Comparison of ENCODE assay signal across 22 cellular contexts in the genomic region with DNA sequence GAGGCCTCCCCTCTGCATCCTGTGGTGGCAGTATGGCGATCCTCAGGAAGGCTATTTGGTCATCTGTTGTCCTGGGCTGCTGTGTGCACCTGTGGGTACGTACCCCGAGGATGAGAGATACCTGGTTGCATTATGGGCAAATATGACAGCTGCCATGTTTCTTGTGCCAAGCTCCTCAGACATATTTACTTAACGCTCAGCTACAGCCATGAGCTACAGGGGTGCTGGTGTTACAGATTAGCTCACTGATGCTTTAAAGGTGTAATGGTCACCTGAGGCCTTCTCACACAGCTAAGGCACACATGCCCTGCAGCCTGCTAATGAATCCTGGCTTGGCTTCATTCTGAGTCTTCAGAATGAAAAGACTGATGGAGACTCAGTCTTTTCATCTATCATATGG. TPM values are rescaled to one million over a fixed set of nuclear protein-coding genes. Genes with fewer than 3 reads are reported as not detected.
A peak's percentile ranks its signal among the peaks of the same experiment; 100 is the strongest.
DNase-seq lines count a peak whose midpoint lies in the region; ATAC-seq, FAIRE-seq and TF ChIP-seq lines count a peak whose summit lies in the region.
"Had no signal": no experiment of that assay in that cellular context is flagged by ENCODE, and none has a peak within 500 bp of the region (broad histone marks: within the 10 kb centered on the region; RNA-seq: fewer than 3 reads in every experiment).

No MANE protein-coding gene starts in this region.

- H3K23me2 ChIP-seq in H1 (ENCODE audit: low read depth, low read length): no peaks in the 10 kb centered on the region

- DNase-seq in COR-L47 (lab: John Stamatoyannopoulos, UW): peak; percentile 13
- no peak for DNase-seq in HTR-8/SVneo (ENCODE audit: insufficient read length, low spot score)
- no peak for DNase-seq in H1 (ENCODE audit: low read depth in 1 of 2, low spot score in 2 of 2)
- no peak for DNase-seq in pancreas
- DNase-seq in NCI-H2107 treated with DMSO at 0.1 percent for 48 hours (lab: John Stamatoyannopoulos, UW; ENCODE audit: unreplicated experiment): no peak
- no peak for DNase-seq in T-helper 9 cell
- no peak for DNase-seq in NCI-H2081 treated with DMSO at 0.1 percent for 48 hours (lab: John Stamatoyannopoulos, UW)
- DNase-seq: activated CD4-positive, alpha-beta T cell treated with anti-CD3 and anti-CD28 coated beads, Interleukin-2, amount 50 U/mL, for 4 hours; activated CD8-positive, alpha-beta memory T cell treated with anti-CD3 and anti-CD28 coated beads, Interleukin-2, amount 50 U/mL, for 4 hours; activated naive CD8-positive, alpha-beta T cell treated with anti-CD3 and anti-CD28 coated beads, Interleukin-2, amount 10 ng/mL, durations not matched to agents 7 days and 5 days; CD4-positive, CD25-positive, alpha-beta regulatory T cell; Karpas-422; mesendoderm; NCI-H187 treated with DMSO at 0.1 percent for 48 hours; occipital lobe; RPMI8226; uterus had no signal

- TF ChIP-seq CTCF in H1 (IDR thresholded peaks at IDR 0.05; ENCODE audit: control extremely low read depth in 1 of 3, insufficient read depth in 1 of 3, low read depth in 1 of 3, low read length in 3 of 3) (no peak), pancreas (IDR thresholded peaks at IDR 0.05) (no peak)

- no peak overlapping the region for H2BK120ac ChIP-seq in H1 (replicated peaks; ENCODE audit: low read depth, low read length)

- WGBS in H1 (ENCODE audit: extremely low coverage in 1 of 2, insufficient coverage in 1 of 2, insufficient read length in 1 of 2, insufficient replicate concordance in 2 of 2, low coverage in 1 of 2, low lambda C conversion rate in 2 of 2, missing lambda C conversion rate in 1 of 2), 2 experiments: 93% methylated on average over 4 of the region's 4 CpGs; no CpG with 5 or more reads in 1 of the 2 experiments
- WGBS in pancreas, 2 donors: 46 to 52% methylated on average over 4 of the region's 4 CpGs

- H3K4me2 ChIP-seq in H1 (ENCODE audit: insufficient read depth in 1 of 2, low read depth in 2 of 2, low read length in 2 of 2): no peak overlapping the region

- H2BK20ac ChIP-seq in H1 (ENCODE audit: low read length): no peak overlapping the region

- no peak for TF ChIP-seq RAD21 in H1 (IDR thresholded peaks at IDR 0.05 in 1 of 2, conservative IDR thresholded peaks at IDR 0.05 in 1 of 2; ENCODE audit: low read depth in 2 of 2, low read length in 2 of 2)

- no peak for TF ChIP-seq EP300 in H1 (IDR thresholded peaks at IDR 0.05; ENCODE audit: borderline replicate concordance in 1 of 2, low read depth in 2 of 2, low read length in 2 of 2)

- peaks cover 0 to 76% of the 10 kb centered on the region in 2 experiments; a peak in 2 of 4 replicates for H3K79me2 ChIP-seq in H1 (ENCODE audit: control insufficient read depth in 1 of 2, insufficient read depth in 2 of 2, low read length in 2 of 2)

- H3K14ac ChIP-seq in H1 (ENCODE audit: insufficient read length): no peak overlapping the region

- no peak overlapping the region for H3K4ac ChIP-seq in H1 (replicated peaks; ENCODE audit: insufficient read length, low read depth, low read length)

- 0 out of 2 replicates have a peak overlapping the region, but pooled peaks have one; percentile 2 for H2BK5ac ChIP-seq in H1 (ENCODE audit: low read depth, low read length)

- H3K27me3 ChIP-seq in H1 (replicated peaks in 1 of 4; ENCODE audit: control insufficient read depth in 3 of 4, extremely low read depth in 1 of 4, insufficient read depth in 3 of 4, low read length in 3 of 4) (no peaks in the 10 kb centered on the region), pancreas (no peaks in the 10 kb centered on the region)
- H3K27me3 ChIP-seq: right atrium auricular region, uterus had no signal

- no peak overlapping the region for H2AFZ ChIP-seq in H1 (ENCODE audit: low read length)

- peaks cover 30% of the 10 kb centered on the region for H3K79me1 ChIP-seq in H1 (ENCODE audit: low read depth, low read length)

- no peak overlapping the region for H4K5ac ChIP-seq in H1 (ENCODE audit: insufficient read length, low read depth, low read length)

- H3K27ac ChIP-seq in H1 (ENCODE audit: low read depth, low read length): no peak overlapping the region
- peak overlapping the region in 3 of 4 donors; percentile 29 to 59 (median 46) for H3K27ac ChIP-seq in pancreas
- H3K27ac ChIP-seq: uterus had no signal

- FAIRE-seq in HTR-8/SVneo (lab: Jason Lieb, UNC) (peak; percentile 31), H1 (lab: Jason Lieb, UNC) (no peak), pancreas (lab: Jason Lieb, UNC) (no peak)
- FAIRE-seq: G401.6, GM18507 had no signal

- no peak overlapping the region for H3K18ac ChIP-seq in H1 (ENCODE audit: extremely low read depth, low read length)

- H3K23ac ChIP-seq in H1 (ENCODE audit: insufficient read length): no peak overlapping the region

- CTCF ChIA-PET in H1 (lab: Charles Lee; ENCODE audit: partially characterized antibody): interaction anchor here (0.8 to 32.0 kb wide), 5 partner anchors 8 to 62 kb away, joined by 3 to 571 read pairs (median 6); partner anchors contain the start of gene NDST1

- no peak overlapping the region for H2BK15ac ChIP-seq in H1 (ENCODE audit: low read length)

- peaks cover 2 to 14% (median 6%) of the 10 kb centered on the region in 4 experiments for H3K4me1 ChIP-seq in H1 (replicated peaks in 1 of 4; ENCODE audit: control insufficient read depth in 3 of 4, insufficient read depth in 4 of 4, low read length in 3 of 4)
- H3K4me1 ChIP-seq in pancreas: peaks cover 54 to 77% (median 74%) of the 10 kb centered on the region in 3 donors

- no peak overlapping the region for H4K8ac ChIP-seq in H1 (ENCODE audit: extremely low read depth, insufficient read depth, low read length)

- intact Hi-C loops in pancreas (cut with DNase I): loop anchor here (5.0 to 10.0 kb wide), 3 partner anchors 33 to 58 kb away; no protein-coding TSS in a partner anchor

- no peak for TF ChIP-seq POLR2A in H1 (IDR thresholded peaks at IDR 0.05; ENCODE audit: control extremely low read depth in 1 of 2, low read depth in 2 of 2, low read length in 2 of 2)

- no peak for ATAC-seq in pancreas
- ATAC-seq: SK-N-SH treated with all-trans-retinoic acid at 6 μM for 48 hours had no signal

- H2AK5ac ChIP-seq in H1 (ENCODE audit: low read depth, low read length): no peak overlapping the region

- POLR2A ChIA-PET in H1 (lab: Charles Lee; ENCODE audit: partially characterized antibody): no interaction called here

- H4K20me1 ChIP-seq in H1 (replicated peaks in 1 of 2; ENCODE audit: control insufficient read depth in 1 of 2, insufficient read depth in 2 of 2, low read length in 2 of 2): peaks cover 17 to 31% of the 10 kb centered on the region in 2 experiments

- H3K36me3 ChIP-seq in H1 (ENCODE audit: control insufficient read depth in 2 of 4, insufficient read depth in 4 of 4, low read length in 3 of 4): peaks cover 0 to 6% (median 4%) of the 10 kb centered on the region in 4 experiments; a peak in 2 of 8 replicates
- peaks cover 0 to 10% (median 0%) of the 10 kb centered on the region in 3 donors for H3K36me3 ChIP-seq in pancreas
- H3K36me3 ChIP-seq: uterus had no signal

- H3K9ac ChIP-seq in H1 (replicated peaks in 1 of 4; ENCODE audit: extremely low read depth in 1 of 4, low read depth in 3 of 4, low read length in 3 of 4): no peak overlapping the region; a peak in 2 of 7 replicates

- H3K4me3 ChIP-seq in H1 (ENCODE audit: extremely low read depth in 1 of 4, insufficient read depth in 2 of 4, low read depth in 3 of 4, low read length in 4 of 4) (no peak overlapping the region), pancreas (no peak overlapping the region)
- H3K4me3 ChIP-seq: coronary artery, right atrium auricular region, uterus had no signal

- no peak overlapping the region for H3K56ac ChIP-seq in H1 (replicated peaks; ENCODE audit: insufficient read length, low read depth, low read length)

- no peak overlapping the region for H2BK12ac ChIP-seq in H1 (ENCODE audit: low read depth, low read length)

- no peak overlapping the region for H4K91ac ChIP-seq in H1 (replicated peaks; ENCODE audit: insufficient read length, low read length)

- no peaks in the 10 kb centered on the region for H3K9me3 ChIP-seq in H1 (ENCODE audit: insufficient read depth in 2 of 2, low read depth in 1 of 2, low read length in 1 of 2)
- no peaks in the 10 kb centered on the region for H3K9me3 ChIP-seq in pancreas
- H3K9me3 ChIP-seq: right atrium auricular region, uterus had no signal

TF ChIP-seq in H1, 55 proteins besides CTCF, POLR2A, EP300 and RAD21:
- no peak for TF ChIP-seq RFX5 (IDR thresholded peaks at IDR 0.05; ENCODE audit: borderline replicate concordance, low read depth, low read length)
- TF ChIP-seq TAF1 (IDR thresholded peaks at IDR 0.05; ENCODE audit: low read depth, low read length): no peak
- TF ChIP-seq BCL11A (IDR thresholded peaks at IDR 0.05; ENCODE audit: low read depth in 2 of 2, low read length in 2 of 2): no peak
- TF ChIP-seq TBP (IDR thresholded peaks at IDR 0.05; ENCODE audit: low read depth, low read length): no peak
- TF ChIP-seq HDAC6 (IDR thresholded peaks at IDR 0.05; ENCODE audit: low read depth, low read length): no peak
- no peak for TF ChIP-seq ASH2L (IDR thresholded peaks at IDR 0.05; ENCODE audit: low read length)
- TF ChIP-seq RBBP5 (IDR thresholded peaks at IDR 0.05; ENCODE audit: borderline replicate concordance, low read depth, low read length): no peak
- no peak for TF ChIP-seq NANOG (IDR thresholded peaks at IDR 0.05; ENCODE audit: insufficient read depth, low read depth, low read length, poor library complexity, severe bottlenecking)
- no peak for TF ChIP-seq TAF7 (optimal IDR thresholded peaks at IDR 0.05; ENCODE audit: borderline replicate concordance, low read depth, low read length)
- TF ChIP-seq CBX5 (IDR thresholded peaks at IDR 0.05; ENCODE audit: low read depth, low read length): no peak
- TF ChIP-seq CHD1 (IDR thresholded peaks at IDR 0.05; ENCODE audit: low read depth, low read length): no peak

RNA-seq across cellular contexts. Expression of gene NDST1, which starts 12.0 kb away (rescaled TPM):
- total RNA-seq in H1 (2021; fragmentation: NEBNext Ultra II Directional; extraction: Animal tissue kit (Norgen Biotek cat#: 25700)): 70.1 and 72.0 TPM in 2 replicates
- polyA plus RNA-seq in H1 (2011; rRNA removed): 27.0 and 37.7 TPM in 2 replicates
- polyA plus RNA-seq in H1 (2011; cell fraction: cytosol; rRNA removed): 21.2 TPM
- 50.8 TPM for polyA plus RNA-seq in H1 (2011; cell fraction: nucleus; rRNA removed)
- 28.7 to 34.5 TPM (median 31.7 TPM) in 4 replicates for polyA plus RNA-seq in H1 (2012, experiment 1 of 2)
- 30.3 TPM for polyA plus RNA-seq in H1 (2012, experiment 2 of 2)
- 30.1 TPM for polyA plus RNA-seq in H1 (2013, experiment 1 of 2)
- 32.9 TPM for polyA plus RNA-seq in H1 (2013, experiment 2 of 2)
- polyA minus RNA-seq in H1 (2011; rRNA and poly(A)+ RNA removed): 41.4 and 47.8 TPM in 2 replicates
- 32.1 TPM for polyA minus RNA-seq in H1 (2011; cell fraction: cytosol; rRNA and poly(A)+ RNA removed)
- 37.9 TPM for polyA minus RNA-seq in H1 (2011; cell fraction: nucleus; rRNA and poly(A)+ RNA removed)
- total RNA-seq in pancreas: 10 to 100 TPM; 35.5 to 57.2 (median 41.0) TPM
- polyA plus RNA-seq in pancreas: 10 to 100 TPM in 1 of 2 donors, 1 to 10 TPM in 1; 9.9 to 20.2 TPM
- polyA plus RNA-seq: CD4-positive, CD25-positive, alpha-beta regulatory T cell had no signal
